ENCODE assay signal across 21 cellular contexts in genomic region chr10:33869089-33869488, GRCh38.
"Had no signal": no experiment of that assay in that cellular context is flagged by ENCODE, and none has a peak within 500 bp of the region (broad histone marks: within the 10 kb centered on the region; RNA-seq: fewer than 3 reads in every experiment).

No MANE protein-coding gene starts in this region.

- H3K4me1 ChIP-seq: colonic mucosa, foreskin keratinocyte, lower lobe of right lung, neural progenitor cell had no signal

- ATAC-seq: activated CD8-positive, alpha-beta T cell treated with anti-CD3 and anti-CD28 coated beads for 36 hours; foreskin keratinocyte; lower lobe of right lung; mucosa of descending colon; stimulated activated naive B cell treated with anti-CD40 and anti-IgM and Interleukin-4, amounts not matched to agents 10 μg/mL and 1 μg/mL and 100 μg/mL, for 72 hours had no signal

- H3K9me3 ChIP-seq: adrenal gland, colonic mucosa, lower lobe of right lung, mucosa of descending colon had no signal

- H3K9me3 Mint-ChIP-seq: activated CD8-positive, alpha-beta T cell treated with anti-CD3 and anti-CD28 coated beads for 36 hours; activated T-helper 1 cell treated with anti-CD3 and anti-CD28 coated beads, Interleukin-12 subunit alpha, Interleukin-12 subunit beta, Interleukin-2, Interleukin-4 antibody, amounts not matched to agents 30 ng/mL and 10 ng/mL and 1 ng/mL, durations not matched to agents 14 hours and 24 hours and 36 hours; endodermal cell had no signal

- H3K4me1 Mint-ChIP-seq: stimulated activated naive B cell treated with anti-CD40 and anti-IgM and Interleukin-4, amounts not matched to agents 10 μg/mL and 1 μg/mL and 100 μg/mL, for 72 hours had no signal

- H3K36me3 Mint-ChIP-seq: neural progenitor cell; stimulated activated naive B cell treated with anti-CD40 and anti-IgM and Interleukin-4, amounts not matched to agents 10 μg/mL and 1 μg/mL and 100 μg/mL, for 72 hours had no signal

- H3K4me3 Mint-ChIP-seq: activated CD8-positive, alpha-beta T cell treated with anti-CD3 and anti-CD28 coated beads for 36 hours; activated T-helper 1 cell treated with anti-CD3 and anti-CD28 coated beads, Interleukin-12 subunit alpha, Interleukin-12 subunit beta, Interleukin-2, Interleukin-4 antibody, amounts not matched to agents 30 ng/mL and 10 ng/mL and 1 ng/mL, durations not matched to agents 14 hours and 24 hours and 36 hours; endodermal cell; neural progenitor cell; stimulated activated naive B cell treated with anti-CD40 and anti-IgM and Interleukin-4, amounts not matched to agents 10 μg/mL and 1 μg/mL and 100 μg/mL, for 72 hours had no signal

- DNase-seq: activated CD4-positive, alpha-beta T cell treated with anti-CD3 and anti-CD28 coated beads for 48 hours; activated CD8-positive, alpha-beta T cell treated with anti-CD3 and anti-CD28 coated beads for 36 hours; activated gamma-delta T cell; activated naive CD4-positive, alpha-beta T cell treated with anti-CD3 and anti-CD28 coated beads, Interleukin-2, amount 50 U/mL, for 16 hours; adrenal gland; colonic mucosa; endodermal cell; foreskin keratinocyte; hippocampal formation; lower lobe of right lung; mesendoderm; mucosa of descending colon; posterior cingulate gyrus; stimulated activated CD4-positive, alpha-beta T cell treated with anti-CD3 and anti-CD28 coated beads, Interleukin-2, amount 100 ng/mL, for 48 hours; stimulated activated CD8-positive, alpha-beta memory T cell treated with anti-CD3 and anti-CD28 coated beads, Interleukin-4, amount 100 ng/mL, for 48 hours; stimulated activated naive B cell treated with anti-CD40 and anti-IgM and Interleukin-4, amounts not matched to agents 10 μg/mL and 1 μg/mL and 100 μg/mL, for 72 hours; trophoblast cell had no signal

- H3K4me3 ChIP-seq: adrenal gland, colonic mucosa, lower lobe of right lung, mucosa of descending colon, neural progenitor cell, SK-N-MC had no signal

- H3K36me3 ChIP-seq: adrenal gland, colonic mucosa, lower lobe of right lung, neural progenitor cell had no signal

- H3K27ac ChIP-seq: adrenal gland, colonic mucosa, epithelial cell of prostate, foreskin keratinocyte, lower lobe of right lung, neural progenitor cell, SK-N-MC had no signal

- H3K27ac Mint-ChIP-seq: activated CD8-positive, alpha-beta T cell treated with anti-CD3 and anti-CD28 coated beads for 36 hours; activated T-helper 1 cell treated with anti-CD3 and anti-CD28 coated beads, Interleukin-12 subunit alpha, Interleukin-12 subunit beta, Interleukin-2, Interleukin-4 antibody, amounts not matched to agents 30 ng/mL and 10 ng/mL and 1 ng/mL, durations not matched to agents 14 hours and 24 hours and 36 hours; endodermal cell; neural progenitor cell; stimulated activated naive B cell treated with anti-CD40 and anti-IgM and Interleukin-4, amounts not matched to agents 10 μg/mL and 1 μg/mL and 100 μg/mL, for 72 hours had no signal

- H3K27me3 ChIP-seq: adrenal gland, colonic mucosa, neural progenitor cell had no signal
